In genomic region chr7:140696679-140697446, GRCh38 we compare ENCODE assay signal across 8 cellular contexts. TPM values are rescaled to one million over a fixed set of nuclear protein-coding genes. Genes with fewer than 3 reads are reported as not detected.
DNase-seq lines count a peak whose midpoint lies in the region; ATAC-seq lines count a peak whose summit lies in the region.

NDUFB2 (plus strand) TSS chr7:140696708; CDS start chr7:140696745, 37 bp downstream.

- peak; percentile 87 for DNase-seq in COLO668 (lab: John Stamatoyannopoulos, UW; ENCODE audit: unreplicated experiment)
- DNase-seq in NCI-H82 treated with DMSO at 0.1 percent for 48 hours (lab: John Stamatoyannopoulos, UW; ENCODE audit: unreplicated experiment): peak; percentile 56
- DNase-seq in activated CD8-positive, alpha-beta memory T cell treated with anti-CD3 and anti-CD28 coated beads for 24 hours: peak; percentile 98
- peak; percentile 27 to 49 for DNase-seq in stimulated activated CD8-positive, alpha-beta memory T cell treated with anti-CD3 and anti-CD28 coated beads, Interleukin-2, amount 100 ng/mL, for 1 hour (ENCODE audit: low read depth in 2 of 2)

- H3K4me3 ChIP-seq in mesodermal cell (ENCODE audit: extremely low read depth, insufficient read depth, low read length, poor library complexity, severe bottlenecking): peak within 1 kb of the TSS; percentile 80

- WGBS in mesodermal cell (ENCODE audit: insufficient coverage in 2 of 2), 2 experiments: 0 to 1% methylated on average over 61 to 64 of the region's 82 CpGs

- H3K27ac ChIP-seq in mesodermal cell (ENCODE audit: low read depth, low read length, severe bottlenecking): peak within 1 kb of the TSS; percentile 82

- peaks cover 16% of the 10 kb centered on the region for H3K36me3 ChIP-seq in mesodermal cell (ENCODE audit: control insufficient read depth, insufficient read depth, low read length)

- ATAC-seq in GM19372 (IDR thresholded peaks at IDR 0.05; ENCODE audit: low read depth, unreplicated experiment) (peak; percentile 90), HG03520 (IDR thresholded peaks at IDR 0.05; ENCODE audit: unreplicated experiment) (peak; percentile 92)

- H3K9me3 ChIP-seq in mesodermal cell (ENCODE audit: control insufficient read depth, low read length): no peaks in the 10 kb centered on the region

- peaks cover 15% of the 10 kb centered on the region for H3K4me1 ChIP-seq in mesodermal cell (ENCODE audit: control insufficient read depth, insufficient read depth, low read length, poor library complexity, severe bottlenecking)

- in situ Hi-C loops in endometrial microvascular endothelial cells (cut with HindIII; ENCODE audit: inconsistent ontology term, low pct_unique_long_range_greater_than_20kb, low sequenced_read_pairs): no loop called here

RNA-seq across cellular contexts. Expression of gene NDUFB2, which starts in this region (rescaled TPM):
- total RNA-seq in endometrial microvascular endothelial cells (ENCODE audit: inconsistent ontology term): 522 TPM
- polyA plus RNA-seq in mesodermal cell (2013, experiment 1 of 2): 199 TPM
- polyA plus RNA-seq in mesodermal cell (2013, experiment 2 of 2): 173 TPM

Comparison
In these comparisons a context has a peak if more than half of its experiments do, and no peak if none do; other contexts are left out.
1. Peak in every context shown above with its lines: DNase-seq, ATAC-seq, H3K4me3 ChIP-seq and H3K27ac ChIP-seq.
2. DNase-seq: peak in every context shown above with its lines; median percentile 98 in activated CD8-positive, alpha-beta memory T cell treated with anti-CD3 and anti-CD28 coated beads for 24 hours; 87 in COLO668; 56 in NCI-H82 treated with DMSO at 0.1 percent for 48 hours; 38 in stimulated activated CD8-positive, alpha-beta memory T cell treated with anti-CD3 and anti-CD28 coated beads, Interleukin-2, amount 100 ng/mL, for 1 hour.